In genomic region chr7:14351167-14351566, GRCh38 we compare ENCODE assay signal across 34 cellular contexts.
DNase-seq lines count a peak whose midpoint lies in the region; ATAC-seq and TF ChIP-seq lines count a peak whose summit lies in the region.
"Had no signal": no experiment of that assay in that cellular context is flagged by ENCODE, and none has a peak within 500 bp of the region (broad histone marks: within the 10 kb centered on the region; RNA-seq: fewer than 3 reads in every experiment).

No MANE protein-coding gene starts in this region.

- H3K4me3 ChIP-seq in GM23338 (no peak overlapping the region), fibroblast of lung (replicated peaks in 1 of 4; ENCODE audit: control extremely low read depth in 1 of 4, insufficient read depth in 1 of 4, low read depth in 3 of 4, low read length in 4 of 4) (no peak overlapping the region)
- H3K4me3 ChIP-seq: adrenal gland, gastrocnemius medialis, Peyer's patch, SJSA1, testis, uterus had no signal

- peaks cover 3% of the 10 kb centered on the region; the same call in 1 of the 3 replicates for H3K36me3 Mint-ChIP-seq in GM23338 (ENCODE audit: low read depth)
- H3K36me3 Mint-ChIP-seq: memory B cell, naive B cell had no signal

- no peak overlapping the region for H3K4me3 Mint-ChIP-seq in GM23338
- H3K4me3 Mint-ChIP-seq: activated T-cell treated with anti-CD3 and anti-CD28 coated beads, Interleukin-2, amount 50 U/mL, for 24 hours; effector memory CD8-positive, alpha-beta T cell; memory B cell; naive B cell had no signal

- H3K79me2 ChIP-seq in GM23338 (replicated peaks; ENCODE audit: insufficient read depth), result no peaks in the 10 kb centered on the region
- no peaks in the 10 kb centered on the region for H3K79me2 ChIP-seq in fibroblast of lung (ENCODE audit: control insufficient read depth, insufficient read depth, low read length)

- no peak overlapping the region for H3K4me2 ChIP-seq in GM23338
- H3K4me2 ChIP-seq in fibroblast of lung (ENCODE audit: extremely low read depth, insufficient read depth, low read length), result no peak overlapping the region

- TF ChIP-seq CTCF in GM23338 (conservative IDR thresholded peaks at IDR 0.05; ENCODE audit: low read depth in 2 of 2) (no peak), fibroblast of lung (conservative IDR thresholded peaks at IDR 0.05 in 1 of 2, IDR thresholded peaks at IDR 0.05 in 1 of 2; ENCODE audit: low read depth in 1 of 2, low read length in 2 of 2) (no peak)

- H3K9me2 ChIP-seq in GM23338 (ENCODE audit: insufficient read depth), result no peaks in the 10 kb centered on the region

- H3K27me3 Mint-ChIP-seq in GM23338 (ENCODE audit: insufficient read depth, low read depth, poor library complexity), result no peaks in the 10 kb centered on the region
- H3K27me3 Mint-ChIP-seq: activated T-cell treated with anti-CD3 and anti-CD28 coated beads, Interleukin-2, amount 50 U/mL, for 24 hours; effector memory CD8-positive, alpha-beta T cell; memory B cell; naive B cell had no signal

- DNase-seq in AG20443 (ENCODE audit: low spot score) (peak; percentile 4), GM23338 (ENCODE audit: low spot score) (no peak), fibroblast of lung (ENCODE audit: low read depth in 2 of 2) (no peak), left kidney (ENCODE audit: low read depth, low spot score) (peak; percentile 54), retina (no peak), NCI-H226 (no peak)
- DNase-seq in activated CD8-positive, alpha-beta memory T cell treated with anti-CD3 and anti-CD28 coated beads for 24 hours, result no peak
- DNase-seq: ACHN; activated CD4-positive, CD25-positive, alpha-beta regulatory T cell treated with anti-CD3 and anti-CD28 coated beads, Interleukin-2, amount 50 U/mL, for 72 hours; activated T-cell treated with anti-CD3 and anti-CD28 coated beads, Interleukin-2, amount 50 U/mL, for 24 hours; adrenal gland; brain microvascular endothelial cell; Calu3; effector memory CD8-positive, alpha-beta T cell; gastrocnemius medialis; HCEC 1CT; Karpas-422; kidney glomerular epithelial cell; MV-4-11; naive B cell; NCI-H187 treated with DMSO at 0.1 percent for 48 hours; Peyer's patch; stimulated activated CD4-positive, alpha-beta T cell treated with anti-CD3 and anti-CD28 coated beads, Interleukin-12 subunit alpha, Interleukin-12 subunit beta, amount 100 ng/mL, for 4 hours; stimulated activated CD4-positive, alpha-beta T cell treated with anti-CD3 and anti-CD28 coated beads, Interleukin-4, amount 100 ng/mL, for 4 hours; stimulated activated naive CD4-positive, alpha-beta T cell; T-helper 1 cell; testis; uterus had no signal

- ATAC-seq in GM23338 (peak; percentile 82), GM21423 (IDR thresholded peaks at IDR 0.05; ENCODE audit: unreplicated experiment) (no peak)
- ATAC-seq: effector memory CD8-positive, alpha-beta T cell; esophagus mucosa; gastrocnemius medialis had no signal

- no peaks in the 10 kb centered on the region for H3K9me3 ChIP-seq in fibroblast of lung (ENCODE audit: control insufficient read depth, insufficient read depth, low read depth, low read length)
- H3K9me3 ChIP-seq: adrenal gland, gastrocnemius medialis, Peyer's patch, SJSA1, testis, uterus had no signal

- H4K20me1 ChIP-seq in GM23338 (replicated peaks; ENCODE audit: insufficient read depth) (no peaks in the 10 kb centered on the region), fibroblast of lung (ENCODE audit: control insufficient read depth, extremely low read depth, insufficient read depth, low read length) (no peaks in the 10 kb centered on the region)

- H3K4me1 ChIP-seq in GM23338 (ENCODE audit: insufficient read depth) (no peaks in the 10 kb centered on the region), fibroblast of lung (ENCODE audit: control insufficient read depth, extremely low read depth, insufficient read depth, low read length) (no peaks in the 10 kb centered on the region)
- H3K4me1 ChIP-seq: gastrocnemius medialis, Peyer's patch, SJSA1, testis, uterus had no signal

- no peak overlapping the region for H3K9ac ChIP-seq in fibroblast of lung (ENCODE audit: insufficient read depth, low read length)

- no peaks in the 10 kb centered on the region for H3K36me3 ChIP-seq in GM23338 (ENCODE audit: insufficient read depth)
- no peaks in the 10 kb centered on the region for H3K36me3 ChIP-seq in fibroblast of lung (ENCODE audit: control insufficient read depth, insufficient read depth, low read length)
- H3K36me3 ChIP-seq: adrenal gland, brain microvascular endothelial cell, gastrocnemius medialis, Peyer's patch, SJSA1, uterus had no signal

- no peaks in the 10 kb centered on the region; the same call in 2 of the 3 replicates for H3K9me3 Mint-ChIP-seq in GM23338
- H3K9me3 Mint-ChIP-seq: activated T-cell treated with anti-CD3 and anti-CD28 coated beads, Interleukin-2, amount 50 U/mL, for 24 hours; effector memory CD8-positive, alpha-beta T cell; memory B cell had no signal

- no peaks in the 10 kb centered on the region for H3F3A ChIP-seq in GM23338 (replicated peaks; ENCODE audit: low read depth)

- H2AFZ ChIP-seq in GM23338, result no peak overlapping the region
- H2AFZ ChIP-seq in fibroblast of lung (ENCODE audit: low read length), result peak overlapping the region; percentile 19

- peak overlapping the region; percentile 83 for H3K27ac Mint-ChIP-seq in GM23338
- H3K27ac Mint-ChIP-seq: activated T-cell treated with anti-CD3 and anti-CD28 coated beads, Interleukin-2, amount 50 U/mL, for 24 hours; effector memory CD8-positive, alpha-beta T cell; memory B cell; naive B cell had no signal

- H3K27ac ChIP-seq in GM23338 (ENCODE audit: low read depth) (no peak overlapping the region), fibroblast of lung (ENCODE audit: insufficient read depth, low read length) (no peak overlapping the region)
- H3K27ac ChIP-seq: adrenal gland, brain microvascular endothelial cell, C4-2B, gastrocnemius medialis, HL-60, Peyer's patch, SJSA1, testis, uterus had no signal

- peaks cover 4% of the 10 kb centered on the region; the same call in 1 of the 3 replicates for H3K4me1 Mint-ChIP-seq in GM23338
- H3K4me1 Mint-ChIP-seq: memory B cell, naive B cell had no signal

- H3K27me3 ChIP-seq in GM23338 (ENCODE audit: insufficient read depth) (no peaks in the 10 kb centered on the region), fibroblast of lung (ENCODE audit: control insufficient read depth, insufficient read depth, low read length) (no peaks in the 10 kb centered on the region)
- H3K27me3 ChIP-seq: adrenal gland, brain microvascular endothelial cell, gastrocnemius medialis, Peyer's patch, SJSA1, testis, uterus had no signal

TF ChIP-seq in GM23338, 12 proteins besides CTCF, POLR2A, EP300 and RAD21:
- TF ChIP-seq ETS1 (IDR thresholded peaks at IDR 0.05) (no peak), EZH2 (IDR thresholded peaks at IDR 0.05; ENCODE audit: low read depth, unreplicated experiment) (no peak)

Comparison
In these comparisons a context has a peak if more than half of its experiments do, and no peak if none do; other contexts are left out.
1. DNase-seq: peak in AG20443 (single experiment) and left kidney (single experiment); none in GM23338 (single experiment), fibroblast of lung (0 of 2), retina (single experiment), activated CD8-positive, alpha-beta memory T cell treated with anti-CD3 and anti-CD28 coated beads for 24 hours (single experiment) and NCI-H226 (single experiment).